35 cellular contexts compared by ENCODE assay signal in genomic region chr1:38551908-38552307, GRCh38.
"Had no signal": no experiment of that assay in that cellular context is flagged by ENCODE, and none has a peak within 500 bp of the region (broad histone marks: within the 10 kb centered on the region; RNA-seq: fewer than 3 reads in every experiment).

No MANE protein-coding gene starts in this region.

- H3K36me3 ChIP-seq: MG63 had no signal

- H3K27me3 ChIP-seq: MG63 had no signal

- H3K27ac ChIP-seq: KMS-11 had no signal

- H3K4me3 ChIP-seq: MG63 had no signal

- DNase-seq: Karpas-422, Kasumi-1, MG63, MM.1S, MV-4-11, NCI-H1048, NCI-H1092, NCI-H1092 treated with DMSO at 0.1 percent for 48 hours, NCI-H1105, NCI-H1105 treated with DMSO at 0.1 percent for 48 hours, NCI-H1417, NCI-H1417 treated with DMSO at 0.1 percent for 48 hours, NCI-H1436, NCI-H1436 treated with DMSO at 0.1 percent for 48 hours, NCI-H146, NCI-H1694, NCI-H1694 treated with DMSO at 0.1 percent for 48 hours, NCI-H187, NCI-H187 treated with DMSO at 0.1 percent for 48 hours, NCI-H1930, NCI-H2029, NCI-H2029 treated with DMSO at 0.1 percent for 48 hours, NCI-H2081, NCI-H2081 treated with DMSO at 0.1 percent for 48 hours, NCI-H2107, NCI-H2171, NCI-H2171 treated with DMSO at 0.1 percent for 48 hours, NCI-H2227 treated with DMSO at 0.1 percent for 48 hours, NCI-H226, NCI-H345, NCI-H446, NCI-H446 treated with DMSO at 0.1 percent for 48 hours, NCI-H510A, NCI-H510A treated with DMSO at 0.1 percent for 48 hours had no signal

- H3K9ac ChIP-seq: KMS-11 had no signal

- H3K4me2 ChIP-seq: KMS-11 had no signal

- H3K9me3 ChIP-seq: MG63 had no signal
